ENCODE assay signal across 4 cellular contexts in the genomic region with DNA sequence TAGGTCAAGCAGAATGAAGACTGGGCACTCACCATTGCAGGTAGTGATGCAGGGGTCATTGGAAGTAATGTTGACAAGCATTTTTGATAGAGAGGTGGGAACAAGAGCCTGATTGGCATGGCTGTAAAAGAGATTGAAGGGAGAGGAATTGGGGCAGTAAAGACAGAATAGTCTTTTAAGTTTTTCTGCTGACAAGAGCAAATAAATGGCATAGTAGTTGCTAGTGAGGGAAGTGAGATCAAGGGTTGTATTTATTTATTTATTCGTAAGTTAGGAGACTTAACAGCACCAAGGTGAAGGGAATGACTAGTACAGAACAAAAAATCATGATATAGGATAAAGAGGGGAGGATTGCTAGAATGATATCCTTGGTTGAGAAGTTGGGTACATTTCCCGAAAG.
A peak's percentile ranks its signal among the peaks of the same experiment; 100 is the strongest.
TF ChIP-seq lines count a peak whose summit lies in the region.

No MANE protein-coding gene starts in this region.

TF ChIP-seq in HepG2, 621 proteins besides CTCF, POLR2A, EP300 and RAD21:
- TF ChIP-seq TBX3 (IDR thresholded peaks at IDR 0.05; ENCODE audit: borderline replicate concordance) (no peak), MAFK (conservative IDR thresholded peaks at IDR 0.05 in 1 of 2, IDR thresholded peaks at IDR 0.05 in 1 of 2; ENCODE audit: low read length in 2 of 2) (peak; percentile 50 to 68; a peak in 3 of 4 replicates), MAFF (IDR thresholded peaks at IDR 0.05; ENCODE audit: low read depth, low read length) (0 out of 2 replicates have a peak, but pooled peaks have one; percentile 19)

TF ChIP-seq in A549, 52 proteins besides CTCF, POLR2A, EP300 and RAD21:
- TF ChIP-seq, protein P1, sequence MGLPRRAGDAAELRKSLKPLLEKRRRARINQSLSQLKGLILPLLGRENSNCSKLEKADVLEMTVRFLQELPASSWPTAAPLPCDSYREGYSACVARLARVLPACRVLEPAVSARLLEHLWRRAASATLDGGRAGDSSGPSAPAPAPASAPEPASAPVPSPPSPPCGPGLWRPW (IDR thresholded peaks at IDR 0.05), result no peak
- TF ChIP-seq MAFK (IDR thresholded peaks at IDR 0.05; ENCODE audit: partially characterized antibody), result peak; percentile 48

TF ChIP-seq in IMR-90, 13 proteins besides CTCF, POLR2A, EP300 and RAD21:
- TF ChIP-seq FOS (IDR thresholded peaks at IDR 0.05; ENCODE audit: low read depth, low read length) (no peak), NFE2L2 (IDR thresholded peaks at IDR 0.05; ENCODE audit: low read depth, low read length) (no peak), SMC3 (IDR thresholded peaks at IDR 0.05; ENCODE audit: low read depth, low read length) (no peak), MAZ (IDR thresholded peaks at IDR 0.05; ENCODE audit: borderline replicate concordance, low read depth, low read length) (no peak), MXI1 (IDR thresholded peaks at IDR 0.05; ENCODE audit: borderline replicate concordance, low read depth, low read length) (no peak), CHD1 (IDR thresholded peaks at IDR 0.05; ENCODE audit: low read depth, low read length) (no peak), ELK1 (IDR thresholded peaks at IDR 0.05; ENCODE audit: borderline replicate concordance, low read depth, low read length) (no peak), USF2 (IDR thresholded peaks at IDR 0.05; ENCODE audit: low read depth, low read length) (no peak), MAFK (IDR thresholded peaks at IDR 0.05; ENCODE audit: low read depth, low read length) (peak; percentile 44)
TF ChIP-seq in IMR-90: peak in this region for 1.

TF ChIP-seq in K562, 482 proteins besides CTCF, POLR2A, EP300 and RAD21:
- peak; percentile 44; the same call in 1 of the 2 replicates for TF ChIP-seq ZNF316 (IDR thresholded peaks at IDR 0.05)
- TF ChIP-seq TAL1 (IDR thresholded peaks at IDR 0.05), result no peak
